Comparison of ENCODE assay signal across 1 cellular context in genomic region chr21:32094792-32095191, GRCh38.
TF ChIP-seq lines count a peak whose summit lies in the region.

No MANE protein-coding gene starts in this region.

TF ChIP-seq in K562, 482 proteins besides CTCF, POLR2A, EP300 and RAD21 (continued from another document):
- TF ChIP-seq, protein P1, sequence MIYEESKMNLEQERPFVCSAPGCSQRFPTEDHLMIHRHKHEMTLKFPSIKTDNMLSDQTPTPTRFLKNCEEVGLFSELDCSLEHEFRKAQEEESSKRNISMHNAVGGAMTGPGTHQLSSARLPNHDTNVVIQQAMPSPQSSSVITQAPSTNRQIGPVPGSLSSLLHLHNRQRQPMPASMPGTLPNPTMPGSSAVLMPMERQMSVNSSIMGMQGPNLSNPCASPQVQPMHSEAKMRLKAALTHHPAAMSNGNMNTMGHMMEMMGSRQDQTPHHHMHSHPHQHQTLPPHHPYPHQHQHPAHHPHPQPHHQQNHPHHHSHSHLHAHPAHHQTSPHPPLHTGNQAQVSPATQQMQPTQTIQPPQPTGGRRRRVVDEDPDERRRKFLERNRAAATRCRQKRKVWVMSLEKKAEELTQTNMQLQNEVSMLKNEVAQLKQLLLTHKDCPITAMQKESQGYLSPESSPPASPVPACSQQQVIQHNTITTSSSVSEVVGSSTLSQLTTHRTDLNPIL (CRISPR knock-in tag; IDR thresholded peaks at IDR 0.05) = no peak
- TF ChIP-seq TOE1 (IDR thresholded peaks at IDR 0.05; ENCODE audit: borderline replicate concordance) (peak; percentile 74; the same call in 1 of the 2 replicates), TOE1 (CRISPR knock-in tag; IDR thresholded peaks at IDR 0.05; ENCODE audit: borderline replicate concordance, low read depth) (no peak), E2F5 (CRISPR knock-in tag; IDR thresholded peaks at IDR 0.05) (no peak), PHF8 (IDR thresholded peaks at IDR 0.05; ENCODE audit: borderline replicate concordance, low read length) (no peak), ZNF175 (CRISPR knock-in tag; IDR thresholded peaks at IDR 0.05; ENCODE audit: low read depth) (no peak), DDX20 (tag; IDR thresholded peaks at IDR 0.05; ENCODE audit: low read depth) (no peak), USF2 (CRISPR knock-in tag; IDR thresholded peaks at IDR 0.05) (peak; percentile 72), ZFP91 (CRISPR knock-in tag; IDR thresholded peaks at IDR 0.05) (no peak), ZSCAN29 (IDR thresholded peaks at IDR 0.05) (no peak), ZKSCAN1 (IDR thresholded peaks at IDR 0.05; ENCODE audit: low read depth, low read length) (no peak), CTBP1 (IDR thresholded peaks at IDR 0.05; ENCODE audit: borderline replicate concordance) (no peak), SMARCA5 (IDR thresholded peaks at IDR 0.05) (no peak), ZNF717 (CRISPR knock-in tag; IDR thresholded peaks at IDR 0.05) (no peak), DIDO1 (tag; IDR thresholded peaks at IDR 0.05; ENCODE audit: low read depth) (no peak), CBFA2T2 (conservative IDR thresholded peaks at IDR 0.05) (peak; percentile 25), FIP1L1 (IDR thresholded peaks at IDR 0.05; ENCODE audit: low read depth, low read length, poor library complexity, severe bottlenecking) (no peak), FOXM1 (IDR thresholded peaks at IDR 0.05; ENCODE audit: low read depth) (no peak), FOXM1 (CRISPR knock-in tag; IDR thresholded peaks at IDR 0.05; ENCODE audit: low read depth) (no peak), ZNF507 (tag; conservative IDR thresholded peaks at IDR 0.05) (no peak), HINFP (tag; conservative IDR thresholded peaks at IDR 0.05; ENCODE audit: low read depth) (no peak), ZNF584 (CRISPR knock-in tag; IDR thresholded peaks at IDR 0.05; ENCODE audit: low read depth) (no peak), ZFPM2 (CRISPR knock-in tag; IDR thresholded peaks at IDR 0.05) (no peak), ARHGAP35 (IDR thresholded peaks at IDR 0.05; ENCODE audit: partially characterized antibody) (no peak), ZBTB1 (CRISPR knock-in tag; IDR thresholded peaks at IDR 0.05; ENCODE audit: borderline replicate concordance, low read depth) (no peak), PCBP1 (IDR thresholded peaks at IDR 0.05; ENCODE audit: low read depth, low read length, poor library complexity, severe bottlenecking) (no peak)
- TF ChIP-seq, protein P2, sequence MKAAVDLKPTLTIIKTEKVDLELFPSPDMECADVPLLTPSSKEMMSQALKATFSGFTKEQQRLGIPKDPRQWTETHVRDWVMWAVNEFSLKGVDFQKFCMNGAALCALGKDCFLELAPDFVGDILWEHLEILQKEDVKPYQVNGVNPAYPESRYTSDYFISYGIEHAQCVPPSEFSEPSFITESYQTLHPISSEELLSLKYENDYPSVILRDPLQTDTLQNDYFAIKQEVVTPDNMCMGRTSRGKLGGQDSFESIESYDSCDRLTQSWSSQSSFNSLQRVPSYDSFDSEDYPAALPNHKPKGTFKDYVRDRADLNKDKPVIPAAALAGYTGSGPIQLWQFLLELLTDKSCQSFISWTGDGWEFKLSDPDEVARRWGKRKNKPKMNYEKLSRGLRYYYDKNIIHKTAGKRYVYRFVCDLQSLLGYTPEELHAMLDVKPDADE (conservative IDR thresholded peaks at IDR 0.05; ENCODE audit: control insufficient read depth, low read depth, low read length) = no peak
- TF ChIP-seq, protein P3, sequence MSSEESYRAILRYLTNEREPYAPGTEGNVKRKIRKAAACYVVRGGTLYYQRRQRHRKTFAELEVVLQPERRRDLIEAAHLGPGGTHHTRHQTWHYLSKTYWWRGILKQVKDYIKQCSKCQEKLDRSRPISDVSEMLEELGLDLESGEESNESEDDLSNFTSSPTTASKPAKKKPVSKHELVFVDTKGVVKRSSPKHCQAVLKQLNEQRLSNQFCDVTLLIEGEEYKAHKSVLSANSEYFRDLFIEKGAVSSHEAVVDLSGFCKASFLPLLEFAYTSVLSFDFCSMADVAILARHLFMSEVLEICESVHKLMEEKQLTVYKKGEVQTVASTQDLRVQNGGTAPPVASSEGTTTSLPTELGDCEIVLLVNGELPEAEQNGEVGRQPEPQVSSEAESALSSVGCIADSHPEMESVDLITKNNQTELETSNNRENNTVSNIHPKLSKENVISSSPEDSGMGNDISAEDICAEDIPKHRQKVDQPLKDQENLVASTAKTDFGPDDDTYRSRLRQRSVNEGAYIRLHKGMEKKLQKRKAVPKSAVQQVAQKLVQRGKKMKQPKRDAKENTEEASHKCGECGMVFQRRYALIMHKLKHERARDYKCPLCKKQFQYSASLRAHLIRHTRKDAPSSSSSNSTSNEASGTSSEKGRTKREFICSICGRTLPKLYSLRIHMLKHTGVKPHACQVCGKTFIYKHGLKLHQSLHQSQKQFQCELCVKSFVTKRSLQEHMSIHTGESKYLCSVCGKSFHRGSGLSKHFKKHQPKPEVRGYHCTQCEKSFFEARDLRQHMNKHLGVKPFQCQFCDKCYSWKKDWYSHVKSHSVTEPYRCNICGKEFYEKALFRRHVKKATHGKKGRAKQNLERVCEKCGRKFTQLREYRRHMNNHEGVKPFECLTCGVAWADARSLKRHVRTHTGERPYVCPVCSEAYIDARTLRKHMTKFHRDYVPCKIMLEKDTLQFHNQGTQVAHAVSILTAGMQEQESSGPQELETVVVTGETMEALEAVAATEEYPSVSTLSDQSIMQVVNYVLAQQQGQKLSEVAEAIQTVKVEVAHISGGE (CRISPR knock-in tag; IDR thresholded peaks at IDR 0.05) = no peak
- TF ChIP-seq, protein P4, sequence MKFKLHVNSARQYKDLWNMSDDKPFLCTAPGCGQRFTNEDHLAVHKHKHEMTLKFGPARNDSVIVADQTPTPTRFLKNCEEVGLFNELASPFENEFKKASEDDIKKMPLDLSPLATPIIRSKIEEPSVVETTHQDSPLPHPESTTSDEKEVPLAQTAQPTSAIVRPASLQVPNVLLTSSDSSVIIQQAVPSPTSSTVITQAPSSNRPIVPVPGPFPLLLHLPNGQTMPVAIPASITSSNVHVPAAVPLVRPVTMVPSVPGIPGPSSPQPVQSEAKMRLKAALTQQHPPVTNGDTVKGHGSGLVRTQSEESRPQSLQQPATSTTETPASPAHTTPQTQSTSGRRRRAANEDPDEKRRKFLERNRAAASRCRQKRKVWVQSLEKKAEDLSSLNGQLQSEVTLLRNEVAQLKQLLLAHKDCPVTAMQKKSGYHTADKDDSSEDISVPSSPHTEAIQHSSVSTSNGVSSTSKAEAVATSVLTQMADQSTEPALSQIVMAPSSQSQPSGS (CRISPR knock-in tag; IDR thresholded peaks at IDR 0.05) = no peak
- TF ChIP-seq, protein P5, sequence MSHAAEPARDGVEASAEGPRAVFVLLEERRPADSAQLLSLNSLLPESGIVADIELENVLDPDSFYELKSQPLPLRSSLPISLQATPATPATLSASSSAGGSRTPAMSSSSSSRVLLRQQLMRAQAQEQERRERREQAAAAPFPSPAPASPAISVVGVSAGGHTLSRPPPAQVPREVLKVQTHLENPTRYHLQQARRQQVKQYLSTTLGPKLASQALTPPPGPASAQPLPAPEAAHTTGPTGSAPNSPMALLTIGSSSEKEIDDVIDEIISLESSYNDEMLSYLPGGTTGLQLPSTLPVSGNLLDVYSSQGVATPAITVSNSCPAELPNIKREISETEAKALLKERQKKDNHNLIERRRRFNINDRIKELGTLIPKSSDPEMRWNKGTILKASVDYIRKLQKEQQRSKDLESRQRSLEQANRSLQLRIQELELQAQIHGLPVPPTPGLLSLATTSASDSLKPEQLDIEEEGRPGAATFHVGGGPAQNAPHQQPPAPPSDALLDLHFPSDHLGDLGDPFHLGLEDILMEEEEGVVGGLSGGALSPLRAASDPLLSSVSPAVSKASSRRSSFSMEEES (CRISPR knock-in tag; IDR thresholded peaks at IDR 0.05) = peak; percentile 82
- TF ChIP-seq, protein P6, sequence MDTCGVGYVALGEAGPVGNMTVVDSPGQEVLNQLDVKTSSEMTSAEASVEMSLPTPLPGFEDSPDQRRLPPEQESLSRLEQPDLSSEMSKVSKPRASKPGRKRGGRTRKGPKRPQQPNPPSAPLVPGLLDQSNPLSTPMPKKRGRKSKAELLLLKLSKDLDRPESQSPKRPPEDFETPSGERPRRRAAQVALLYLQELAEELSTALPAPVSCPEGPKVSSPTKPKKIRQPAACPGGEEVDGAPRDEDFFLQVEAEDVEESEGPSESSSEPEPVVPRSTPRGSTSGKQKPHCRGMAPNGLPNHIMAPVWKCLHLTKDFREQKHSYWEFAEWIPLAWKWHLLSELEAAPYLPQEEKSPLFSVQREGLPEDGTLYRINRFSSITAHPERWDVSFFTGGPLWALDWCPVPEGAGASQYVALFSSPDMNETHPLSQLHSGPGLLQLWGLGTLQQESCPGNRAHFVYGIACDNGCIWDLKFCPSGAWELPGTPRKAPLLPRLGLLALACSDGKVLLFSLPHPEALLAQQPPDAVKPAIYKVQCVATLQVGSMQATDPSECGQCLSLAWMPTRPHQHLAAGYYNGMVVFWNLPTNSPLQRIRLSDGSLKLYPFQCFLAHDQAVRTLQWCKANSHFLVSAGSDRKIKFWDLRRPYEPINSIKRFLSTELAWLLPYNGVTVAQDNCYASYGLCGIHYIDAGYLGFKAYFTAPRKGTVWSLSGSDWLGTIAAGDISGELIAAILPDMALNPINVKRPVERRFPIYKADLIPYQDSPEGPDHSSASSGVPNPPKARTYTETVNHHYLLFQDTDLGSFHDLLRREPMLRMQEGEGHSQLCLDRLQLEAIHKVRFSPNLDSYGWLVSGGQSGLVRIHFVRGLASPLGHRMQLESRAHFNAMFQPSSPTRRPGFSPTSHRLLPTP (IDR thresholded peaks at IDR 0.05; ENCODE audit: borderline replicate concordance, extremely low read depth, insufficient read length) = no peak
- TF ChIP-seq, protein P7, sequence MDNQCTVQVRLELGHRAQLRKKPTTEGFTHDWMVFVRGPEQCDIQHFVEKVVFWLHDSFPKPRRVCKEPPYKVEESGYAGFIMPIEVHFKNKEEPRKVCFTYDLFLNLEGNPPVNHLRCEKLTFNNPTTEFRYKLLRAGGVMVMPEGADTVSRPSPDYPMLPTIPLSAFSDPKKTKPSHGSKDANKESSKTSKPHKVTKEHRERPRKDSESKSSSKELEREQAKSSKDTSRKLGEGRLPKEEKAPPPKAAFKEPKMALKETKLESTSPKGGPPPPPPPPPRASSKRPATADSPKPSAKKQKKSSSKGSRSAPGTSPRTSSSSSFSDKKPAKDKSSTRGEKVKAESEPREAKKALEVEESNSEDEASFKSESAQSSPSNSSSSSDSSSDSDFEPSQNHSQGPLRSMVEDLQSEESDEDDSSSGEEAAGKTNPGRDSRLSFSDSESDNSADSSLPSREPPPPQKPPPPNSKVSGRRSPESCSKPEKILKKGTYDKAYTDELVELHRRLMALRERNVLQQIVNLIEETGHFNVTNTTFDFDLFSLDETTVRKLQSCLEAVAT (IDR thresholded peaks at IDR 0.05) = no peak
